8 cellular contexts compared by ENCODE assay signal in genomic region chr20:36236786-36237121, GRCh38. TPM values are rescaled to one million over a fixed set of nuclear protein-coding genes. Genes with fewer than 3 reads are reported as not detected.
DNase-seq lines count a peak whose midpoint lies in the region; ATAC-seq and TF ChIP-seq lines count a peak whose summit lies in the region.

No MANE protein-coding gene starts in this region.

- TF ChIP-seq CTCF in cardiac muscle cell (IDR thresholded peaks at IDR 0.05; ENCODE audit: low read depth, low read length) (no peak), MCF 10A (IDR thresholded peaks at IDR 0.05; ENCODE audit: unreplicated experiment) (no peak), GM10248 (IDR thresholded peaks at IDR 0.05; ENCODE audit: control extremely low read depth, extremely low read depth, low read depth, missing control alignments) (no peak)

- H3K18ac ChIP-seq in mesendoderm (ENCODE audit: low read length): no peak overlapping the region

- peak overlapping the region; percentile 73 for H3K4ac ChIP-seq in mesendoderm (ENCODE audit: low read depth, low read length)

- H3K27me3 ChIP-seq in cardiac muscle cell: no peaks in the 10 kb centered on the region
- no peaks in the 10 kb centered on the region for H3K27me3 ChIP-seq in mesendoderm (ENCODE audit: insufficient read depth, low read length, poor library complexity)
- H3K27me3 ChIP-seq in aorta (ENCODE audit: control insufficient read depth in 1 of 2, insufficient read depth in 2 of 2, low read length in 1 of 2): no peaks in the 10 kb centered on the region

- H3K56ac ChIP-seq in mesendoderm (ENCODE audit: low read length): peak overlapping the region; percentile 86

- H4K5ac ChIP-seq in mesendoderm (ENCODE audit: low read length): peak overlapping the region; percentile 3

- H3K79me2 ChIP-seq in mesendoderm (ENCODE audit: control insufficient read depth, insufficient read depth, low read length): peaks cover 32% of the 10 kb centered on the region

- peak overlapping the region; percentile 98 for H3K27ac Mint-ChIP-seq in MCF 10A (ENCODE audit: low read depth, unreplicated experiment)

- no peak overlapping the region for H2BK5ac ChIP-seq in mesendoderm (ENCODE audit: low read length)

- H3K4me3 Mint-ChIP-seq in MCF 10A (ENCODE audit: unreplicated experiment): peak overlapping the region; percentile 75

- no peak for ATAC-seq in aorta (ENCODE audit: low FRiP score)

- peaks cover 28% of the 10 kb centered on the region for H3K36me3 Mint-ChIP-seq in MCF 10A (ENCODE audit: insufficient read depth, unreplicated experiment)

- peaks cover 11% of the 10 kb centered on the region for H3K4me1 ChIP-seq in cardiac muscle cell (ENCODE audit: low read depth)
- H3K4me1 ChIP-seq in mesendoderm (ENCODE audit: control insufficient read depth, low read depth, low read length): peaks cover 3% of the 10 kb centered on the region
- peaks cover 0 to 4% of the 10 kb centered on the region in 2 donors for H3K4me1 ChIP-seq in aorta (ENCODE audit: control insufficient read depth in 1 of 2, insufficient read depth in 2 of 2, low read length in 2 of 2)

- no peak for DNase-seq in cardiac muscle cell (ENCODE audit: low read depth in 1 of 2, low spot score in 1 of 2)
- DNase-seq in cardiac septum (ENCODE audit: low spot score): no peak
- DNase-seq in MCF 10A (ENCODE audit: unreplicated experiment): no peak
- no peak for DNase-seq in mesendoderm
- DNase-seq in aorta: no peak
- DNase-seq in NCI-H146 (lab: John Stamatoyannopoulos, UW): no peak
- no peak for DNase-seq in germinal center (ENCODE audit: low spot score)
- DNase-seq in GM10248 (ENCODE audit: extremely low spot score): no peak

- no peak overlapping the region for H2BK120ac ChIP-seq in mesendoderm (ENCODE audit: low read depth, low read length)

- peaks cover 15% of the 10 kb centered on the region for H3K4me1 Mint-ChIP-seq in MCF 10A (ENCODE audit: insufficient read depth, unreplicated experiment)

- TSS peak; percentile 69 for BruUV-seq in MCF 10A (replicated peaks; lab: Mats Ljungman, UMichigan)

- CTCF ChIA-PET in MCF 10A (lab: Yijun Ruan, JAX): interaction anchor here (0.6 to 4.3 kb wide), 7 partner anchors 10 to 369 kb away, joined by 3 to 31 read pairs (median 3); partner anchors contain the start of gene RAB5IF
- CTCF ChIA-PET in GM10248 (lab: Yijun Ruan, JAX): interaction anchor here (0.9 to 4.6 kb wide), 9 partner anchors 11 to 202 kb away, joined by 3 to 17 read pairs (median 4); no protein-coding TSS in a partner anchor

- intact Hi-C loops in cardiac septum (cut with DNase I) (no loop called here), MCF 10A (cut with micrococcal nuclease) (no loop called here), aorta (cut with DNase I) (no loop called here)

- peak overlapping the region; percentile 81 for H4K8ac ChIP-seq in mesendoderm (ENCODE audit: low read depth, low read length)

- WGBS in mesendoderm (ENCODE audit: extremely low coverage, insufficient coverage, low lambda C conversion rate): no CpG with 5 or more reads among the region's 6 CpGs
- 1% methylated on average over 6 of the region's 6 CpGs for WGBS in aorta, 2 donors

- H2AK5ac ChIP-seq in mesendoderm (ENCODE audit: low read length): no peak overlapping the region

- H3K36me3 ChIP-seq in cardiac muscle cell (peaks cover 18% of the 10 kb centered on the region), mesendoderm (ENCODE audit: control insufficient read depth, insufficient read depth, low read length) (peaks cover 6% of the 10 kb centered on the region), aorta (ENCODE audit: control insufficient read depth in 1 of 2, insufficient read depth in 2 of 2, low read length in 1 of 2) (no peaks in the 10 kb centered on the region)

- no peak overlapping the region for H2BK15ac ChIP-seq in mesendoderm (replicated peaks; ENCODE audit: low read depth)

- POLR2A ChIA-PET in MCF 10A (lab: Yijun Ruan, JAX): interaction anchor here (0.6 to 2.9 kb wide), 16 partner anchors 10 to 599 kb away, joined by 3 to 9 read pairs (median 4); partner anchors contain the start of genes RAB5IF and SCAND1
- POLR2A ChIA-PET in GM10248 (lab: Yijun Ruan, JAX): no interaction called here

- no peaks in the 10 kb centered on the region for H3K27me3 Mint-ChIP-seq in MCF 10A (ENCODE audit: insufficient read depth, unreplicated experiment)

- peak overlapping the region; percentile 68 for H3K9ac ChIP-seq in mesendoderm (ENCODE audit: low read length)

- H3K9me3 ChIP-seq in cardiac muscle cell (ENCODE audit: low read depth) (no peaks in the 10 kb centered on the region), aorta (ENCODE audit: control insufficient read depth, low read length) (no peaks in the 10 kb centered on the region)

- H3K27ac ChIP-seq in cardiac muscle cell: peak overlapping the region; percentile 87
- H3K27ac ChIP-seq in mesendoderm (ENCODE audit: low read depth, low read length): no peak overlapping the region
- H3K27ac ChIP-seq in aorta (ENCODE audit: low read depth in 1 of 2, low read length in 2 of 2): no peak overlapping the region

- H3K4me2 ChIP-seq in mesendoderm (ENCODE audit: low read length): peak overlapping the region; percentile 65

- no peaks in the 10 kb centered on the region for H3K9me3 Mint-ChIP-seq in MCF 10A (ENCODE audit: unreplicated experiment)

- H3K4me3 ChIP-seq in cardiac muscle cell (peak overlapping the region; percentile 62), mesendoderm (ENCODE audit: low read length) (peak overlapping the region; percentile 68), aorta (ENCODE audit: low read length in 2 of 2) (peak overlapping the region; percentile 65 to 94)

- no peak overlapping the region for H3K23ac ChIP-seq in mesendoderm (ENCODE audit: low read length)

- peaks cover 14% of the 10 kb centered on the region for H3K79me1 ChIP-seq in mesendoderm (ENCODE audit: low read length)

RNA-seq across cellular contexts. Expression of gene AAR2, which starts 0.5 kb away (rescaled TPM):
- total RNA-seq in cardiac muscle cell (33.5 and 36.0 TPM in 2 replicates), cardiac septum (14.7 TPM), MCF 10A (2022) (21.0 and 24.7 TPM in 2 replicates), aorta (10 to 100 TPM; 19.4 to 19.9 TPM)
- polyA plus RNA-seq in cardiac muscle cell (42.2 and 43.5 TPM in 2 replicates), aorta (10 to 100 TPM in 1 of 2 donors, 1 to 10 TPM in 1; 7.9 to 23.9 TPM)
- 30.3 TPM for polyA plus RNA-seq in mesendoderm (2013, experiment 1 of 2)
- 29.0 TPM for polyA plus RNA-seq in mesendoderm (2013, experiment 2 of 2)
